Comparison of ENCODE assay signal across 9 cellular contexts in genomic region chr14:64506751-64507150, GRCh38. TPM values are rescaled to one million over a fixed set of nuclear protein-coding genes. Genes with fewer than 3 reads are reported as not detected.
A peak's percentile ranks its signal among the peaks of the same experiment; 100 is the strongest.
DNase-seq lines count a peak whose midpoint lies in the region; ATAC-seq and TF ChIP-seq lines count a peak whose summit lies in the region.
"Had no signal": no experiment of that assay in that cellular context is flagged by ENCODE, and none has a peak within 500 bp of the region (broad histone marks: within the 10 kb centered on the region; RNA-seq: fewer than 3 reads in every experiment).

No MANE protein-coding gene starts in this region.

- H3K4me1 ChIP-seq in Peyer's patch, result peaks cover 3 to 57% (median 24%) of the 10 kb centered on the region in 4 donors
- peaks cover 46 to 68% of the 10 kb centered on the region in 2 donors for H3K4me1 ChIP-seq in gastrocnemius medialis

- H3K27ac ChIP-seq in Peyer's patch (peak overlapping the region; percentile 26 to 100 (median 98)), gastrocnemius medialis (peak overlapping the region; percentile 97 to 99 (median 98)), WERI-Rb-1 (no peak overlapping the region)

- no peak for ATAC-seq in GM18505 (IDR thresholded peaks at IDR 0.05; ENCODE audit: unreplicated experiment)
- ATAC-seq in gastrocnemius medialis, result no peak
- ATAC-seq in HG03045 (IDR thresholded peaks at IDR 0.05; ENCODE audit: unreplicated experiment), result no peak

- no peaks in the 10 kb centered on the region for H3K36me3 ChIP-seq in Peyer's patch
- H3K36me3 ChIP-seq in gastrocnemius medialis, result no peaks in the 10 kb centered on the region
- H3K36me3 ChIP-seq in WERI-Rb-1, result peaks cover 3% of the 10 kb centered on the region

- peak overlapping the region in 3 of 4 donors; percentile 89 to 91 (median 90) for H3K4me3 ChIP-seq in Peyer's patch
- peak overlapping the region; percentile 34 for H3K4me3 ChIP-seq in epithelial cell of proximal tubule (ENCODE audit: low read depth, low read length)
- peak overlapping the region; percentile 75 to 94 (median 86) for H3K4me3 ChIP-seq in gastrocnemius medialis
- H3K4me3 ChIP-seq in WERI-Rb-1 (ENCODE audit: low read depth, low read length), result no peak overlapping the region

- TF ChIP-seq POLR2A in GM18505 (IDR thresholded peaks at IDR 0.05; ENCODE audit: borderline replicate concordance, extremely low read depth, insufficient read depth, insufficient read length), result peak; percentile 20
- TF ChIP-seq POLR2A in Peyer's patch (IDR thresholded peaks at IDR 0.05), result no peak
- TF ChIP-seq POLR2A in gastrocnemius medialis (IDR thresholded peaks at IDR 0.05), result no peak

- intact Hi-C loops in gastrocnemius medialis (cut with DNase I; ENCODE audit: low total_unique reads), result loop anchor here (5.0 to 10.0 kb wide), 4 partner anchors 66 to 526 kb away; partner anchors contain the start of gene CHURC1

- no peak for TF ChIP-seq CTCF in Peyer's patch (IDR thresholded peaks at IDR 0.05)
- no peak for TF ChIP-seq CTCF in epithelial cell of proximal tubule (conservative IDR thresholded peaks at IDR 0.05; ENCODE audit: low read depth, low read length)
- no peak for TF ChIP-seq CTCF in gastrocnemius medialis (IDR thresholded peaks at IDR 0.05 in 4 of 5, conservative IDR thresholded peaks at IDR 0.05 in 1 of 5)
- no peak for TF ChIP-seq CTCF in WERI-Rb-1 (IDR thresholded peaks at IDR 0.05; ENCODE audit: low read depth, low read length)

- DNase-seq in Peyer's patch (no peak), epithelial cell of proximal tubule (ENCODE audit: low read depth) (no peak), gastrocnemius medialis (no peak), NK-92 (lab: John Stamatoyannopoulos, UW; ENCODE audit: unreplicated experiment) (no peak), WERI-Rb-1 (no peak)
- DNase-seq in activated CD4-positive, alpha-beta T cell treated with anti-CD3 and anti-CD28 coated beads for 48 hours, result no peak

- H3K27me3 ChIP-seq in Peyer's patch (no peaks in the 10 kb centered on the region), gastrocnemius medialis (no peaks in the 10 kb centered on the region), WERI-Rb-1 (ENCODE audit: insufficient read depth, low read depth, severe bottlenecking) (no peaks in the 10 kb centered on the region)

- in situ Hi-C loops in gastrocnemius medialis (cut with MboI; ENCODE audit: low sequenced_read_pairs in 4 of 4), result no loop called here

- H3K9me3 ChIP-seq in Peyer's patch (no peaks in the 10 kb centered on the region), gastrocnemius medialis (no peaks in the 10 kb centered on the region), WERI-Rb-1 (ENCODE audit: severe bottlenecking) (no peaks in the 10 kb centered on the region)

RNA-seq across cellular contexts. Expression of gene ZBTB1, which starts 2.2 kb away (rescaled TPM):
- total RNA-seq in Peyer's patch (10 to 100 TPM; 32.6 to 75.1 (median 49.1) TPM), epithelial cell of proximal tubule (20.8 and 26.7 TPM in 2 replicates), gastrocnemius medialis (10 to 100 TPM; 36.9 to 49.2 (median 38.0) TPM)

RNA-seq across cellular contexts. Expression of gene ZBTB25, which starts 3.1 kb away (rescaled TPM):
- total RNA-seq in Peyer's patch (10 to 100 TPM in 3 of 4 donors, 1 to 10 TPM in 1; 4.2 to 12.1 (median 11.4) TPM), epithelial cell of proximal tubule (2.4 and 2.6 TPM in 2 replicates), gastrocnemius medialis (10 to 100 TPM in 2 of 4 donors, 1 to 10 TPM in 2; 6.9 to 13.7 (median 10.4) TPM)

RNA-seq across cellular contexts. Expression of gene HSPA2, which starts 33.8 kb away (rescaled TPM):
- total RNA-seq in Peyer's patch (1 to 10 TPM; 4.2 to 9.9 (median 6.8) TPM), epithelial cell of proximal tubule (23.9 and 25.6 TPM in 2 replicates), gastrocnemius medialis (100 to 1,000 TPM in 2 of 4 donors, 10 to 100 TPM in 2; 69.6 to 113 (median 96.4) TPM)

RNA-seq across cellular contexts. Expression of gene AKAP5, which starts 41.5 kb away (rescaled TPM):
- total RNA-seq in Peyer's patch (1 to 10 TPM in 3 of 4 donors, under 1 TPM in 1; 0.57 to 2.8 (median 2.4) TPM), epithelial cell of proximal tubule (0.69 and 2.2 TPM in 2 replicates), gastrocnemius medialis (under 1 TPM; 0.04 to 0.87 (median 0.42) TPM)

RNA-seq across cellular contexts. Expression of gene PPP1R36, which starts 43.0 kb away (rescaled TPM):
- total RNA-seq in Peyer's patch (1 to 10 TPM in 3 of 4 donors, not detected in 1; 1.9 to 7.4 (median 2.1) TPM), epithelial cell of proximal tubule (0.12 and 1.8 TPM in 2 replicates), gastrocnemius medialis (1 to 10 TPM in 1 of 4 donors, under 1 TPM in 2, not detected in 1; 0.31 to 2.4 (median 0.55) TPM)
- total RNA-seq: T-helper 1 cell treated with Interleukin-12 subunit alpha and Interleukin-12 subunit beta and Interleukin-4 antibody, amounts not matched to agents 30 ng/mL and 1 ng/mL, for 36 hours had no signal
